ENCODE assay signal across 18 cellular contexts in the genomic region with DNA sequence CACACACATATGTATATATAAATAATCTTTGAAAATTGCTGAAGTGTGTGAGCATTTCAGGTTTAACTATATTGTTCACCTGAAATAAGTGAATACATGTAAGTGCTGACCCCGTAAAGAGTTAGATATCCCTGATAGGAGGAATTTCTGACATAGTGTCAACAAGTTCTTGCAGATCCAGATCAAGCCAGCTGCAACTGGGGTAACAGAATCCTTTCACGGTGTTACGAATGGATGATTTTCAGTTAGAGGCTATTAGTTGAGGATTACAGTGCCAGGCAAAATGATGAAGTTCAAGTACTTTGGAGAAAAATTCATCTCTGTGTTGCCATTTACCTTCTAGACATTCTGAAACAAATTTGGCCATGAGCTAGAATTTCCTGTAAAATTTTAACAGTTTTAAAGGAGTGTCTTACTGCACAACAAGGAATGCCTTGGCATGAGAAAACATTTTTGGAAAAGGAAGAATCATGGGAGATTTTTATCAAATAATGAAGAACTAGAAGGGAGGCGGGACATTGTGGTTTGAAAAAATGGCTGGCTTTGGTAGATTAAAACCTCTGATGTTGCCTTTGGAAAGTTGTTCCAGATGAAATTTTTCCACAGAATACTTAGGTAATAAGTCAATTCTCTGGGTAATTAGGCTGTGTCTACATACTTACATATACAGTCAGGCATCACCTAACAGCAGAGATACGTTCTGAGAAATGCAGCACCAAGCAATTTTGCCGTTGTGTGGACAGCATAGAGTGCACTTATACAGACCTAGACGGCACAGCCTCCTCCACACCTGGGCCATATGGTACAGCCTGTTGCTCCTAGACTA.
A peak's percentile ranks its signal among the peaks of the same experiment; 100 is the strongest.
DNase-seq lines count a peak whose midpoint lies in the region; FAIRE-seq and TF ChIP-seq lines count a peak whose summit lies in the region.
"Had no signal": no experiment of that assay in that cellular context is flagged by ENCODE, and none has a peak within 500 bp of the region (broad histone marks: within the 10 kb centered on the region; RNA-seq: fewer than 3 reads in every experiment).

No MANE protein-coding gene starts in this region.

- H3K9me3 ChIP-seq in adipocyte (ENCODE audit: control insufficient read depth, low read length): no peaks in the 10 kb centered on the region
- H3K9me3 ChIP-seq in kidney (ENCODE audit: control insufficient read depth in 1 of 2, low read length in 2 of 2): no peaks in the 10 kb centered on the region
- H3K9me3 ChIP-seq: adrenal gland, colonic mucosa, ovary, upper lobe of left lung had no signal

- no peak for TF ChIP-seq CTCF in kidney (IDR thresholded peaks at IDR 0.05; ENCODE audit: borderline replicate concordance, extremely low read depth, insufficient read depth)

- H3K4me1 ChIP-seq in ACC112 (ENCODE audit: control insufficient read depth, insufficient read depth, low read length, unreplicated experiment): peaks cover 10% of the 10 kb centered on the region
- H3K4me1 ChIP-seq in adipocyte (ENCODE audit: control insufficient read depth, insufficient read depth, low read length): peaks cover 9% of the 10 kb centered on the region
- peaks cover 9 to 14% of the 10 kb centered on the region in 2 donors for H3K4me1 ChIP-seq in kidney (ENCODE audit: control insufficient read depth in 1 of 2, insufficient read depth in 1 of 2, low read depth in 1 of 2, low read length in 2 of 2)
- H3K4me1 ChIP-seq: adrenal gland, colonic mucosa, upper lobe of left lung had no signal

- H3K79me2 ChIP-seq in ACC112 (ENCODE audit: control insufficient read depth, insufficient read depth, low read length, unreplicated experiment): no peaks in the 10 kb centered on the region

- no peaks in the 10 kb centered on the region for H3K27me3 ChIP-seq in ACC112 (ENCODE audit: insufficient read depth, low read length)
- no peaks in the 10 kb centered on the region for H3K27me3 ChIP-seq in adipocyte (replicated peaks; ENCODE audit: control insufficient read depth, insufficient read depth, low read length)
- H3K27me3 ChIP-seq: adrenal gland, colonic mucosa, ovary, upper lobe of left lung had no signal

- CTCF ChIA-PET in HEK293T (lab: Yijun Ruan, JAX): no interaction called here

- no peak for FAIRE-seq in kidney (lab: Jason Lieb, UNC)
- FAIRE-seq: small intestine had no signal

- DNase-seq in GM04504 (ENCODE audit: low read depth) (peak; percentile 58), adipocyte (ENCODE audit: low read depth) (peak; percentile 62), kidney (no peak), HEK293T (ENCODE audit: extremely low spot score) (no peak), NCI-H146 (lab: John Stamatoyannopoulos, UW) (no peak), NCI-H1436 (lab: John Stamatoyannopoulos, UW) (no peak)
- DNase-seq in NK-92 treated with Interleukin-12 subunit alpha and Interleukin-12 subunit beta, amount 100 ng/mL, for 24 hours (lab: John Stamatoyannopoulos, UW): no peak
- DNase-seq: colonic mucosa, COR-L47, head of caudate nucleus, NCI-H1105 treated with DMSO at 0.1 percent for 48 hours, NCI-H446, ovary, small intestine, upper lobe of left lung had no signal

- H3K4me3 ChIP-seq in ACC112 (ENCODE audit: low read depth, low read length): peak overlapping the region; percentile 29; the same call in 1 of the 2 replicates
- H3K4me3 ChIP-seq in adipocyte (ENCODE audit: low read length): no peak overlapping the region
- peak overlapping the region; percentile 29 to 50 for H3K4me3 ChIP-seq in kidney (ENCODE audit: low read length in 2 of 2)
- H3K4me3 ChIP-seq: adrenal gland, colonic mucosa, ovary, upper lobe of left lung had no signal

- H3K36me3 ChIP-seq in ACC112 (ENCODE audit: insufficient read depth, low read length): no peaks in the 10 kb centered on the region
- H3K36me3 ChIP-seq in adipocyte (ENCODE audit: control insufficient read depth, insufficient read depth, low read length, severe bottlenecking): no peaks in the 10 kb centered on the region
- no peaks in the 10 kb centered on the region for H3K36me3 ChIP-seq in kidney (ENCODE audit: control insufficient read depth in 1 of 2, insufficient read depth in 2 of 2, low read length in 2 of 2)
- H3K36me3 ChIP-seq: adrenal gland, colonic mucosa, ovary, upper lobe of left lung had no signal

- H3K9ac ChIP-seq in adipocyte (ENCODE audit: low read length): no peak overlapping the region
- no peak overlapping the region for H3K9ac ChIP-seq in kidney (ENCODE audit: low read length in 2 of 2)
- H3K9ac ChIP-seq: KMS-11 had no signal

- H3K27ac ChIP-seq in ACC112 (ENCODE audit: low read depth, low read length) (no peak overlapping the region), kidney (ENCODE audit: low read depth in 2 of 2, low read length in 2 of 2) (peak overlapping the region; percentile 35 to 65)
- H3K27ac ChIP-seq: adrenal gland, colonic mucosa, KMS-11, ovary, upper lobe of left lung had no signal

- H2AFZ ChIP-seq in ACC112 (ENCODE audit: low read length, unreplicated experiment): peak overlapping the region; percentile 21

- POLR2A ChIA-PET in HEK293T (lab: Yijun Ruan, JAX): no interaction called here

- intact Hi-C loops in kidney (cut with DNase I): no loop called here

TF ChIP-seq in HEK293T, 16 proteins besides CTCF, POLR2A, EP300 and RAD21:
- TF ChIP-seq FOXM1 (IDR thresholded peaks at IDR 0.05; ENCODE audit: borderline replicate concordance) (no peak), ELF4 (IDR thresholded peaks at IDR 0.05) (no peak), ZNF384 (IDR thresholded peaks at IDR 0.05) (no peak), LEF1 (IDR thresholded peaks at IDR 0.05; ENCODE audit: borderline replicate concordance) (no peak), HDGF (IDR thresholded peaks at IDR 0.05; ENCODE audit: borderline replicate concordance) (no peak), TARDBP (IDR thresholded peaks at IDR 0.05) (no peak), NFRKB (IDR thresholded peaks at IDR 0.05) (no peak), ARNT (IDR thresholded peaks at IDR 0.05) (no peak)

Comparison
In these comparisons a context has a peak if more than half of its experiments do, and no peak if none do; other contexts are left out.
1. DNase-seq: peak in GM04504 (single experiment) and adipocyte (single experiment); none in kidney (single experiment), HEK293T (single experiment), NCI-H146 (single experiment), NK-92 treated with Interleukin-12 subunit alpha and Interleukin-12 subunit beta, amount 100 ng/mL, for 24 hours (single experiment) and NCI-H1436 (single experiment).